ENCODE assay signal across 27 cellular contexts in the genomic region with DNA sequence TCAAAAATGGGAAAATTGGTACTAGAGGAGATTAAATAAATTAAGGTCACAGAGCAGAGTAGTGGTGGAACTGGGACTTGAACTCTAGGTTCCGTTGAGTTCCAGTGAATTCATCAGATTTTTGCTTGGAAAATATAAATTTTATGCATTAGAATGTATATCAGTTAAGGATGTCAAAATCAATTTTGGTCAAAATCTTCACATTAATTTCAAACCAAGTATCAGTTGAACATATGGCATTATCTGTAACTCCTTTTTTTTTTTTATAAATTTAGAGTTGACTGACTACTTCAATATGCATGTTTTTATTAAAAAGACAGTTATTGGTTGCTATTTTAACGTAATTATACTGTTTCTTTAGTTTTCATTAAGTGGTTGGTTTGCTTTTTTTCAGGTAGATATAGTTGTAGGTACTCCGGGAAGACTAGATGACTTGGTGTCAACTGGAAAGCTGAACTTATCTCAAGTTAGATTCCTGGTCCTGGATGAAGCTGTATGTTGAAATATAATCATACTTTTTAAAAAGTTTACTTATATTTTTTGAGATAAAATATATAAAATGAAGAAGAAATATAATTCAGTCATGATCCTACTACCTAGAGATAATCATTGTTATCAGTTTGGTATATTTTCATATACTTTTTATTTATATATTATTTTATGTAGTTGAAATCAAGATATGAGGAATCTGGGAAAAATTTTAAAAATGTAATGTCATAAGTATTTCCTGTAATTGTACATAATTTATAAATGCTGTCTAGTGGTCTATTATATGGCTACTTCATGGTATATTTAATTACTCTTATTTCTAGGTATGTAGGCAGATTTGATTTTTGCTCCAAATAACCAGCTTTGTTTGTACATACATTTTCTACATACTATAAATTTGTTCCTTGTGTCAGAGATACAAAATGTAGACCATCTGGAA.
"Had no signal": no experiment of that assay in that cellular context is flagged by ENCODE, and none has a peak within 500 bp of the region (broad histone marks: within the 10 kb centered on the region; RNA-seq: fewer than 3 reads in every experiment).

No MANE protein-coding gene starts in this region.

- H3K27ac ChIP-seq: ascending aorta, breast epithelium, cardiac muscle cell, colonic mucosa, gastrocnemius medialis, heart left ventricle, VCaP had no signal

- H3K4me3 ChIP-seq: ascending aorta, breast epithelium, cardiac muscle cell, colonic mucosa, gastrocnemius medialis, heart left ventricle had no signal

- DNase-seq: activated CD4-positive, alpha-beta memory T cell treated with anti-CD3 and anti-CD28 coated beads, Interleukin-2, amount 10 ng/mL, durations not matched to agents 7 days and 5 days; activated CD4-positive, alpha-beta T cell treated with anti-CD3 and anti-CD28 coated beads for 1 hour; activated CD4-positive, alpha-beta T cell treated with anti-CD3 and anti-CD28 coated beads for 4 hours; activated CD4-positive, alpha-beta T cell treated with anti-CD3 and anti-CD28 coated beads, Interleukin-2, amount 10 ng/mL, durations not matched to agents 7 days and 5 days; activated CD4-positive, alpha-beta T cell treated with anti-CD3 and anti-CD28 coated beads, Interleukin-2, amount 50 U/mL, for 4 hours; activated CD8-positive, alpha-beta memory T cell treated with anti-CD3 and anti-CD28 coated beads, Interleukin-2, amount 50 U/mL, for 48 hours; activated gamma-delta T cell; activated naive CD4-positive, alpha-beta T cell; activated naive CD4-positive, alpha-beta T cell treated with anti-CD3 and anti-CD28 coated beads, Interleukin-2, amount 10 ng/mL, durations not matched to agents 7 days and 5 days; activated naive CD8-positive, alpha-beta T cell treated with anti-CD3 and anti-CD28 coated beads, Interleukin-2, amount 10 ng/mL, durations not matched to agents 7 days and 5 days; activated T-cell treated with anti-CD3 and anti-CD28 coated beads for 4 hours; activated T-cell treated with anti-CD3 and anti-CD28 coated beads, Interleukin-2, amount 50 U/mL, for 24 hours; activated T-cell treated with anti-CD3 and anti-CD28 coated beads, Interleukin-2, amount 50 U/mL, for 72 hours; central memory CD4-positive, alpha-beta T cell; cerebellar nuclear complex; colonic mucosa; effector CD8-positive, alpha-beta T cell; foreskin fibroblast; gastrocnemius medialis; glutamatergic neuron; heart left ventricle; T-helper 1 cell; T-helper 17 cell had no signal

- H3K4me1 ChIP-seq: ascending aorta, breast epithelium, colonic mucosa, gastrocnemius medialis had no signal

- H3K9me3 ChIP-seq: ascending aorta, breast epithelium, colonic mucosa, gastrocnemius medialis, heart left ventricle had no signal

- H3K27me3 ChIP-seq: ascending aorta, breast epithelium, cardiac muscle cell, colonic mucosa, gastrocnemius medialis, heart left ventricle had no signal
